8 cellular contexts compared by ENCODE assay signal in genomic region chr7:44580945-44581344, GRCh38. TPM values are rescaled to one million over a fixed set of nuclear protein-coding genes. Genes with fewer than 3 reads are reported as not detected.
DNase-seq lines count a peak whose midpoint lies in the region; ATAC-seq, FAIRE-seq and TF ChIP-seq lines count a peak whose summit lies in the region.

No MANE protein-coding gene starts in this region.

- no peak overlapping the region for H2BK15ac ChIP-seq in H1 (ENCODE audit: low read length)

- H3K18ac ChIP-seq in H1 (ENCODE audit: extremely low read depth, low read length), result no peak overlapping the region

- no peak for TF ChIP-seq CTCF in CD8-positive, alpha-beta T cell (IDR thresholded peaks at IDR 0.05)
- TF ChIP-seq CTCF in NB4 (IDR thresholded peaks at IDR 0.05; ENCODE audit: low read depth, low read length) (no peak), H1 (IDR thresholded peaks at IDR 0.05; ENCODE audit: control extremely low read depth in 1 of 3, insufficient read depth in 1 of 3, low read depth in 1 of 3, low read length in 3 of 3) (no peak)

- H3K9me3 ChIP-seq in CD8-positive, alpha-beta T cell (ENCODE audit: low read length), result no peaks in the 10 kb centered on the region
- no peaks in the 10 kb centered on the region for H3K9me3 ChIP-seq in H1 (ENCODE audit: insufficient read depth in 2 of 2, low read depth in 1 of 2, low read length in 1 of 2)
- H3K9me3 ChIP-seq in neuron (ENCODE audit: low read length), result no peaks in the 10 kb centered on the region

- H4K91ac ChIP-seq in H1 (replicated peaks; ENCODE audit: insufficient read length, low read length), result no peak overlapping the region

- H3K27ac ChIP-seq in CD8-positive, alpha-beta T cell (ENCODE audit: low read depth, low read length), result peak overlapping the region; percentile 92
- H3K27ac ChIP-seq in H1 (ENCODE audit: low read depth, low read length), result no peak overlapping the region

- no peak for ATAC-seq in CD8-positive, alpha-beta T cell
- no peak for ATAC-seq in GM19452 (IDR thresholded peaks at IDR 0.05; ENCODE audit: unreplicated experiment)
- no peak for ATAC-seq in HG03520 (IDR thresholded peaks at IDR 0.05; ENCODE audit: unreplicated experiment)
- no peak for ATAC-seq in HG02840 (IDR thresholded peaks at IDR 0.05; ENCODE audit: low FRiP score, unreplicated experiment)

- intact Hi-C loops in CD8-positive, alpha-beta T cell (cut with DNase I, micrococcal nuclease), result loop anchor here (2.0 to 10.0 kb wide), 7 partner anchors 90 to 531 kb away; partner anchors contain the start of genes MYO1G (in 2 of the 2), POLM (in 2 of the 2), TBRG4 (in 2 of the 2) and NUDCD3 (in 1 of the 2)

- H3K27ac Mint-ChIP-seq in CD8-positive, alpha-beta T cell, result peak overlapping the region; percentile 98

- DNase-seq in CD8-positive, alpha-beta T cell, result no peak
- DNase-seq in NB4 (ENCODE audit: low read depth) (no peak), H1 (ENCODE audit: low read depth in 1 of 2, low spot score in 2 of 2) (no peak), LoVo (ENCODE audit: low spot score) (no peak)

- H3K56ac ChIP-seq in H1 (replicated peaks; ENCODE audit: insufficient read length, low read depth, low read length), result no peak overlapping the region

- H3K4me3 Mint-ChIP-seq in CD8-positive, alpha-beta T cell, result peak overlapping the region; percentile 93

- peaks cover 15% of the 10 kb centered on the region for H3K36me3 ChIP-seq in CD8-positive, alpha-beta T cell (ENCODE audit: insufficient read depth, low read length)
- H3K36me3 ChIP-seq in H1 (ENCODE audit: control insufficient read depth in 2 of 4, insufficient read depth in 4 of 4, low read length in 3 of 4) (peaks cover 9 to 26% (median 12%) of the 10 kb centered on the region in 4 experiments; a peak in 7 of 8 replicates), neuron (ENCODE audit: insufficient read depth, low read length) (peaks cover 29% of the 10 kb centered on the region)

- H3K4me2 ChIP-seq in H1 (ENCODE audit: insufficient read depth in 1 of 2, low read depth in 2 of 2, low read length in 2 of 2), result peak overlapping the region; percentile 76 to 99

- H3K4me1 Mint-ChIP-seq in CD8-positive, alpha-beta T cell (ENCODE audit: low read depth), result peaks cover 37% of the 10 kb centered on the region

- H3K9ac ChIP-seq in H1 (replicated peaks in 1 of 4; ENCODE audit: extremely low read depth in 1 of 4, low read depth in 3 of 4, low read length in 3 of 4), result no peak overlapping the region; a peak in 2 of 7 replicates

- no peak overlapping the region for H4K8ac ChIP-seq in H1 (ENCODE audit: extremely low read depth, insufficient read depth, low read length)

- TF ChIP-seq POLR2A in NB4 (IDR thresholded peaks at IDR 0.05; ENCODE audit: extremely low read depth, insufficient read length), result no peak
- TF ChIP-seq POLR2A in H1 (IDR thresholded peaks at IDR 0.05; ENCODE audit: control extremely low read depth in 1 of 2, low read depth in 2 of 2, low read length in 2 of 2), result no peak

- H3K23me2 ChIP-seq in H1 (ENCODE audit: low read depth, low read length), result peaks cover 6% of the 10 kb centered on the region; the same call in 1 of the 2 replicates

- CTCF ChIA-PET in CD8-positive, alpha-beta T cell (lab: Charles Lee), result interaction anchor here (1.3 to 3.6 kb wide), 4 partner anchors 9 to 341 kb away, joined by 4 to 23 read pairs (median 6); no protein-coding TSS in a partner anchor
- CTCF ChIA-PET in H1 (lab: Charles Lee; ENCODE audit: partially characterized antibody), result interaction anchor here (0.8 to 1.1 kb wide), 3 partner anchors 8 to 217 kb away, joined by 3 to 6 read pairs (median 5); no protein-coding TSS in a partner anchor

- no peak for TF ChIP-seq RAD21 in H1 (IDR thresholded peaks at IDR 0.05 in 1 of 2, conservative IDR thresholded peaks at IDR 0.05 in 1 of 2; ENCODE audit: low read depth in 2 of 2, low read length in 2 of 2)

- no peak overlapping the region for H2AK5ac ChIP-seq in H1 (ENCODE audit: low read depth, low read length)

- no peak for TF ChIP-seq EP300 in H1 (IDR thresholded peaks at IDR 0.05; ENCODE audit: borderline replicate concordance in 1 of 2, low read depth in 2 of 2, low read length in 2 of 2)

- H2BK20ac ChIP-seq in H1 (ENCODE audit: low read length), result no peak overlapping the region

- peaks cover 26% of the 10 kb centered on the region for H3K4me1 ChIP-seq in CD8-positive, alpha-beta T cell (ENCODE audit: insufficient read depth, low read length)
- H3K4me1 ChIP-seq in H1 (replicated peaks in 1 of 4; ENCODE audit: control insufficient read depth in 3 of 4, insufficient read depth in 4 of 4, low read length in 3 of 4), result peaks cover 0 to 7% (median 1%) of the 10 kb centered on the region in 4 experiments; a peak in 4 of 7 replicates
- H3K4me1 ChIP-seq in neuron (ENCODE audit: insufficient read depth, low read length), result peaks cover 10% of the 10 kb centered on the region

- H2AFZ ChIP-seq in H1 (ENCODE audit: low read length) (no peak overlapping the region), neuron (ENCODE audit: low read depth, low read length) (no peak overlapping the region)

- no peak overlapping the region for H2BK120ac ChIP-seq in H1 (replicated peaks; ENCODE audit: low read depth, low read length)

- H3K4me3 ChIP-seq in CD8-positive, alpha-beta T cell (ENCODE audit: low read depth, low read length), result peak overlapping the region; percentile 63
- H3K4me3 ChIP-seq in NB4 (ENCODE audit: low read depth, low read length), result peak overlapping the region; percentile 80
- H3K4me3 ChIP-seq in H1 (ENCODE audit: extremely low read depth in 1 of 4, insufficient read depth in 2 of 4, low read depth in 3 of 4, low read length in 4 of 4), result peak overlapping the region; percentile 74 to 95 (median 76); a peak in 7 of 8 replicates
- H3K4me3 ChIP-seq in neuron (ENCODE audit: low read length), result peak overlapping the region; percentile 86

- no peak for FAIRE-seq in H1 (lab: Jason Lieb, UNC)

- no peaks in the 10 kb centered on the region for H3K27me3 Mint-ChIP-seq in CD8-positive, alpha-beta T cell (ENCODE audit: low read depth)

- POLR2A ChIA-PET in CD8-positive, alpha-beta T cell (lab: Charles Lee), result interaction anchor here (1.0 to 4.2 kb wide), 10 partner anchors 8 to 531 kb away, joined by 3 to 38 read pairs (median 12); partner anchors contain the start of genes DDX56, H2AZ2, NUDCD3 and OGDH
- POLR2A ChIA-PET in H1 (lab: Charles Lee; ENCODE audit: partially characterized antibody), result interaction anchor here (1.0 to 4.3 kb wide), 9 partner anchors 10 to 267 kb away, joined by 3 to 49 read pairs (median 7); partner anchors contain the start of genes DDX56, H2AZ2, NUDCD3 and OGDH

- H3K14ac ChIP-seq in H1 (ENCODE audit: insufficient read length), result no peak overlapping the region

- peaks cover 0 to 4% of the 10 kb centered on the region in 2 experiments for H4K20me1 ChIP-seq in H1 (replicated peaks in 1 of 2; ENCODE audit: control insufficient read depth in 1 of 2, insufficient read depth in 2 of 2, low read length in 2 of 2)

- 95% methylated on average over 6 of the region's 6 CpGs; no CpG with 5 or more reads in 1 of the 2 experiments for WGBS in H1 (ENCODE audit: extremely low coverage in 1 of 2, insufficient coverage in 1 of 2, insufficient read length in 1 of 2, insufficient replicate concordance in 2 of 2, low coverage in 1 of 2, low lambda C conversion rate in 2 of 2, missing lambda C conversion rate in 1 of 2), 2 experiments

- peaks cover 5 to 15% of the 10 kb centered on the region in 2 experiments; a peak in 3 of 4 replicates for H3K79me2 ChIP-seq in H1 (ENCODE audit: control insufficient read depth in 1 of 2, insufficient read depth in 2 of 2, low read length in 2 of 2)

- H2BK5ac ChIP-seq in H1 (ENCODE audit: low read depth, low read length), result no peak overlapping the region

- no peaks in the 10 kb centered on the region for H3K27me3 ChIP-seq in CD8-positive, alpha-beta T cell (ENCODE audit: insufficient read depth, low read length)
- H3K27me3 ChIP-seq in H1 (replicated peaks in 1 of 4; ENCODE audit: control insufficient read depth in 3 of 4, extremely low read depth in 1 of 4, insufficient read depth in 3 of 4, low read length in 3 of 4), result no peaks in the 10 kb centered on the region
- H3K27me3 ChIP-seq in neuron (ENCODE audit: insufficient read depth, low read length), result no peaks in the 10 kb centered on the region

- H3K36me3 Mint-ChIP-seq in CD8-positive, alpha-beta T cell, result peaks cover 39% of the 10 kb centered on the region

- H3K23ac ChIP-seq in H1 (ENCODE audit: insufficient read length), result no peak overlapping the region

- no peaks in the 10 kb centered on the region for H3K9me3 Mint-ChIP-seq in CD8-positive, alpha-beta T cell

- H3K4ac ChIP-seq in H1 (replicated peaks; ENCODE audit: insufficient read length, low read depth, low read length), result no peak overlapping the region

- no peak overlapping the region for H4K5ac ChIP-seq in H1 (ENCODE audit: insufficient read length, low read depth, low read length)

- no peak overlapping the region for H2BK12ac ChIP-seq in H1 (ENCODE audit: low read depth, low read length)

- H3K79me1 ChIP-seq in H1 (ENCODE audit: low read depth, low read length), result no peaks in the 10 kb centered on the region

RNA-seq across cellular contexts. Expression of gene TMED4, which starts 1.1 kb away (rescaled TPM):
- total RNA-seq in CD8-positive, alpha-beta T cell, result 100 to 1,000 TPM; 115 to 120 TPM
- total RNA-seq in H1 (2021; fragmentation: NEBNext Ultra II Directional; extraction: Animal tissue kit (Norgen Biotek cat#: 25700)), result 41.1 and 44.9 TPM in 2 replicates
- polyA plus RNA-seq in H1 (2011; rRNA removed), result 76.7 and 91.9 TPM in 2 replicates
- polyA plus RNA-seq in H1 (2011; cell fraction: cytosol; rRNA removed), result 72.2 TPM
- 68.9 TPM for polyA plus RNA-seq in H1 (2011; cell fraction: nucleus; rRNA removed)
- polyA plus RNA-seq in H1 (2012, experiment 1 of 2), result 39.2 to 48.0 TPM (median 42.1 TPM) in 4 replicates
- polyA plus RNA-seq in H1 (2012, experiment 2 of 2), result 39.9 TPM
- polyA plus RNA-seq in H1 (2013, experiment 1 of 2), result 40.7 TPM
- polyA plus RNA-seq in H1 (2013, experiment 2 of 2), result 46.2 TPM
- polyA minus RNA-seq in H1 (2011; rRNA and poly(A)+ RNA removed), result 38.6 and 54.2 TPM in 2 replicates
- 47.6 TPM for polyA minus RNA-seq in H1 (2011; cell fraction: cytosol; rRNA and poly(A)+ RNA removed)
- polyA minus RNA-seq in H1 (2011; cell fraction: nucleus; rRNA and poly(A)+ RNA removed), result 39.0 TPM

RNA-seq across cellular contexts. Expression of gene DDX56, which starts 7.2 kb away (rescaled TPM):
- total RNA-seq in CD8-positive, alpha-beta T cell, result 100 to 1,000 TPM; 140 to 141 TPM
- total RNA-seq in H1 (2021; fragmentation: NEBNext Ultra II Directional; extraction: Animal tissue kit (Norgen Biotek cat#: 25700)), result 55.4 and 56.9 TPM in 2 replicates
- polyA plus RNA-seq in H1 (2011; rRNA removed), result 81.6 and 82.0 TPM in 2 replicates
- 79.6 TPM for polyA plus RNA-seq in H1 (2011; cell fraction: cytosol; rRNA removed)
- 179 TPM for polyA plus RNA-seq in H1 (2011; cell fraction: nucleus; rRNA removed)
- 73.0 to 92.1 TPM (median 90.5 TPM) in 4 replicates for polyA plus RNA-seq in H1 (2012, experiment 1 of 2)
- polyA plus RNA-seq in H1 (2012, experiment 2 of 2), result 88.4 TPM
- polyA plus RNA-seq in H1 (2013, experiment 1 of 2), result 59.0 TPM
- polyA plus RNA-seq in H1 (2013, experiment 2 of 2), result 54.2 TPM
- 82.6 and 86.4 TPM in 2 replicates for polyA minus RNA-seq in H1 (2011; rRNA and poly(A)+ RNA removed)
- 34.8 TPM for polyA minus RNA-seq in H1 (2011; cell fraction: cytosol; rRNA and poly(A)+ RNA removed)
- 64.0 TPM for polyA minus RNA-seq in H1 (2011; cell fraction: nucleus; rRNA and poly(A)+ RNA removed)

RNA-seq across cellular contexts. Expression of gene OGDH, which starts 25.5 kb away (rescaled TPM):
- 10 to 100 TPM; 36.8 to 39.6 TPM for total RNA-seq in CD8-positive, alpha-beta T cell
- 89.1 and 91.6 TPM in 2 replicates for total RNA-seq in H1 (2021; fragmentation: NEBNext Ultra II Directional; extraction: Animal tissue kit (Norgen Biotek cat#: 25700))
- polyA plus RNA-seq in H1 (2011; rRNA removed), result 71.6 and 108 TPM in 2 replicates
- polyA plus RNA-seq in H1 (2011; cell fraction: cytosol; rRNA removed), result 60.6 TPM
- 125 TPM for polyA plus RNA-seq in H1 (2011; cell fraction: nucleus; rRNA removed)
- polyA plus RNA-seq in H1 (2012, experiment 1 of 2), result 47.3 to 67.1 TPM (median 62.3 TPM) in 4 replicates
- polyA plus RNA-seq in H1 (2012, experiment 2 of 2), result 58.0 TPM
- polyA plus RNA-seq in H1 (2013, experiment 1 of 2), result 38.5 TPM
- 34.1 TPM for polyA plus RNA-seq in H1 (2013, experiment 2 of 2)
- 126 and 130 TPM in 2 replicates for polyA minus RNA-seq in H1 (2011; rRNA and poly(A)+ RNA removed)
- 53.8 TPM for polyA minus RNA-seq in H1 (2011; cell fraction: cytosol; rRNA and poly(A)+ RNA removed)
- polyA minus RNA-seq in H1 (2011; cell fraction: nucleus; rRNA and poly(A)+ RNA removed), result 46.3 TPM

RNA-seq across cellular contexts. Expression of gene NPC1L1, which starts 39.8 kb away (rescaled TPM):
- under 1 TPM in 1 of 2 experiments, not detected in 1; 0.06 TPM for total RNA-seq in CD8-positive, alpha-beta T cell
- 0.06 TPM in 1 of 2 replicates, not detected in the other for total RNA-seq in H1 (2021; fragmentation: NEBNext Ultra II Directional; extraction: Animal tissue kit (Norgen Biotek cat#: 25700))
- 0.14 and 0.21 TPM in 2 replicates for polyA plus RNA-seq in H1 (2011; rRNA removed)
- polyA plus RNA-seq in H1 (2011; cell fraction: cytosol; rRNA removed), result 0.10 TPM
- polyA plus RNA-seq in H1 (2011; cell fraction: nucleus; rRNA removed), result 0.31 TPM
- polyA plus RNA-seq in H1 (2012, experiment 1 of 2), result 0.09 to 0.18 TPM (median 0.13 TPM) in 3 of 4 replicates, not detected in the other
- 0.05 TPM for polyA plus RNA-seq in H1 (2012, experiment 2 of 2)
- polyA plus RNA-seq in H1 (2013, experiment 1 of 2), result 0.16 TPM
- 0.13 TPM for polyA plus RNA-seq in H1 (2013, experiment 2 of 2)
- 0.06 and 0.22 TPM in 2 replicates for polyA minus RNA-seq in H1 (2011; rRNA and poly(A)+ RNA removed)
- polyA minus RNA-seq in H1 (2011; cell fraction: cytosol; rRNA and poly(A)+ RNA removed), result not detected
- not detected for polyA minus RNA-seq in H1 (2011; cell fraction: nucleus; rRNA and poly(A)+ RNA removed)
